In genomic region chr15:74383286-74383685, GRCh38 we compare ENCODE assay signal across 3 cellular contexts.
TF ChIP-seq lines count a peak whose summit lies in the region.

No MANE protein-coding gene starts in this region.

TF ChIP-seq in IMR-90, 13 proteins besides CTCF, POLR2A, EP300 and RAD21:
- TF ChIP-seq BHLHE40 (IDR thresholded peaks at IDR 0.05; ENCODE audit: low read depth, low read length) (no peak), CHD1 (IDR thresholded peaks at IDR 0.05; ENCODE audit: low read depth, low read length) (no peak), FOS (IDR thresholded peaks at IDR 0.05; ENCODE audit: low read depth, low read length) (no peak), SMC3 (IDR thresholded peaks at IDR 0.05; ENCODE audit: low read depth, low read length) (no peak), RCOR1 (IDR thresholded peaks at IDR 0.05; ENCODE audit: insufficient replicate concordance, low read length) (no peak), MAZ (IDR thresholded peaks at IDR 0.05; ENCODE audit: borderline replicate concordance, low read depth, low read length) (no peak), ELK1 (IDR thresholded peaks at IDR 0.05; ENCODE audit: borderline replicate concordance, low read depth, low read length) (no peak), MXI1 (IDR thresholded peaks at IDR 0.05; ENCODE audit: borderline replicate concordance, low read depth, low read length) (no peak), RFX5 (IDR thresholded peaks at IDR 0.05; ENCODE audit: low read depth, low read length) (no peak), USF2 (IDR thresholded peaks at IDR 0.05; ENCODE audit: low read depth, low read length) (no peak), NFE2L2 (IDR thresholded peaks at IDR 0.05; ENCODE audit: low read depth, low read length) (no peak), MAFK (IDR thresholded peaks at IDR 0.05; ENCODE audit: low read depth, low read length) (no peak), CEBPB (IDR thresholded peaks at IDR 0.05; ENCODE audit: low read depth, low read length) (no peak)

TF ChIP-seq in GM12878, 131 proteins besides CTCF, POLR2A, EP300 and RAD21:
- TF ChIP-seq E2F4 (IDR thresholded peaks at IDR 0.05; ENCODE audit: low read depth, low read length) (no peak), LARP7 (IDR thresholded peaks at IDR 0.05) (0 out of 2 replicates have a peak, but pooled peaks have one; percentile 21)

TF ChIP-seq in HEK293T, 16 proteins besides CTCF, POLR2A, EP300 and RAD21:
- TF ChIP-seq BHLHE40 (IDR thresholded peaks at IDR 0.05; ENCODE audit: borderline replicate concordance) (no peak), HDGF (IDR thresholded peaks at IDR 0.05; ENCODE audit: borderline replicate concordance) (no peak), FOXM1 (IDR thresholded peaks at IDR 0.05; ENCODE audit: borderline replicate concordance) (no peak), ELF4 (IDR thresholded peaks at IDR 0.05) (no peak), PKNOX1 (IDR thresholded peaks at IDR 0.05) (no peak), FOXK2 (IDR thresholded peaks at IDR 0.05) (no peak), ZNF384 (IDR thresholded peaks at IDR 0.05) (no peak), L3MBTL2 (conservative IDR thresholded peaks at IDR 0.05) (no peak), SP1 (IDR thresholded peaks at IDR 0.05) (no peak), NFRKB (IDR thresholded peaks at IDR 0.05) (no peak)
